In the genomic region with DNA sequence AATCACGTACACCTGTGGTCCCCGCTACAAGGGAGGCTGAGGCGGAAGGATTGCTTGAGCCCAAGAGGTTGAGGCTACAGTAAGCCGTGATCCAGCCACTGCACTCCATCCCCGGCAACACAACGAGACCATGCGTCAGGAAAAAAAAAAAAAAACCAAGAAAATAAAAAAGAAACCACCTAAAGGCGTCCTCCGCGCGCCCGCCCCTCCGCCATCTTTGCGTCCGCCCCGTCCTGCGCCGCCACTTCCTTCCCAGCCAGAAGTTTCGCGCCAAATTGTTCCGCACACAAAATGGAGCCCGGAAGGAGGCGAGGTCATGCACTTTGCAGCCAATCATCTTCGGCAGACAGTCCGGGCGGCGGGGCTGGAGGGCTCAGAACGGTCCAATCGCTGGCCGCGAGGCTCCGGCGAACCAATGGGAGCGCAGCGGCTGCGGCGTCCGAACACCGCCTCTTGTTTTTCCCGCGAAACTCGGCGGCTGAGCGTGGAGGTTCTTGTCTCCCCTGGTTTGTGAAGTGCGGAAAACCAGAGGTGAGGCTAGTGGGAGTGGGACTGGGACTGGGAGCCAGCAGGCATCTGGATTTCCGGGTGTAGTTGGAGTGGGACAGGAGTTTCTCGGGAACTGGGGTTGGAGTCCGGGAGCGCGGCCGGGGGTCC, we compare ENCODE assay signal across 1 cellular context.
A peak's percentile ranks its signal among the peaks of the same experiment; 100 is the strongest.
TF ChIP-seq lines count a peak whose summit lies in the region.

MCM5 (plus strand) TSS at position 463 of the 657 bp plus-strand sequence. CDS start 299 bp downstream, outside the sequence.

TF ChIP-seq in HepG2, 621 proteins besides CTCF, POLR2A, EP300 and RAD21 (continued from another document and continues in another):
- TF ChIP-seq YEATS4 (CRISPR knock-in tag; IDR thresholded peaks at IDR 0.05; ENCODE audit: borderline replicate concordance) (peak; percentile 43; the same call in 1 of the 2 replicates), ZNF614 (CRISPR knock-in tag; IDR thresholded peaks at IDR 0.05; ENCODE audit: borderline replicate concordance) (peak; percentile 59; the same call in 1 of the 2 replicates), ZNF878 (CRISPR knock-in tag; IDR thresholded peaks at IDR 0.05) (peak; percentile 95), MLXIP (CRISPR knock-in tag; IDR thresholded peaks at IDR 0.05; ENCODE audit: borderline replicate concordance) (peak; percentile 58; the same call in 1 of the 2 replicates), ZNF615 (CRISPR knock-in tag; IDR thresholded peaks at IDR 0.05; ENCODE audit: borderline replicate concordance) (no peak), ZFYVE20 (CRISPR knock-in tag; IDR thresholded peaks at IDR 0.05; ENCODE audit: borderline replicate concordance, low read depth) (no peak), IRF2 (CRISPR knock-in tag; IDR thresholded peaks at IDR 0.05) (peak; percentile 54; the same call in 1 of the 2 replicates), ZNF263 (CRISPR knock-in tag; IDR thresholded peaks at IDR 0.05) (no peak), SYNCRIP (IDR thresholded peaks at IDR 0.05; ENCODE audit: insufficient read depth, low read depth, low read length) (no peak), IKZF4 (CRISPR knock-in tag; IDR thresholded peaks at IDR 0.05; ENCODE audit: borderline replicate concordance, low read depth, not compliant biosample characterization) (peak; percentile 80), SP4 (CRISPR knock-in tag; IDR thresholded peaks at IDR 0.05) (peak; percentile 94), NR2F1 (CRISPR knock-in tag; IDR thresholded peaks at IDR 0.05) (no peak), RNF219 (CRISPR knock-in tag; IDR thresholded peaks at IDR 0.05) (no peak), JDP2 (CRISPR knock-in tag; IDR thresholded peaks at IDR 0.05; ENCODE audit: borderline replicate concordance) (no peak), SP5 (CRISPR knock-in tag; IDR thresholded peaks at IDR 0.05; ENCODE audit: borderline replicate concordance, low read depth) (peak; percentile 38; the same call in 1 of the 2 replicates), ELF3 (CRISPR knock-in tag; IDR thresholded peaks at IDR 0.05) (peak; percentile 74), ZNF256 (CRISPR knock-in tag; conservative IDR thresholded peaks at IDR 0.05) (no peak), ZNF350 (CRISPR knock-in tag; IDR thresholded peaks at IDR 0.05; ENCODE audit: borderline replicate concordance, low read depth) (no peak; the same call in 1 of the 2 replicates), ZBTB8A (CRISPR knock-in tag; IDR thresholded peaks at IDR 0.05; ENCODE audit: borderline replicate concordance, low read depth) (no peak), TRIM24 (CRISPR knock-in tag; IDR thresholded peaks at IDR 0.05) (no peak), NFE2L2 (IDR thresholded peaks at IDR 0.05; ENCODE audit: low read length) (no peak), MBD4 (IDR thresholded peaks at IDR 0.05; ENCODE audit: borderline replicate concordance, low read length) (no peak), ZNF44 (CRISPR knock-in tag; IDR thresholded peaks at IDR 0.05) (peak; percentile 32; the same call in 1 of the 2 replicates), SALL2 (CRISPR knock-in tag; IDR thresholded peaks at IDR 0.05) (no peak), FOSL2 (CRISPR knock-in tag; IDR thresholded peaks at IDR 0.05) (0 out of 2 replicates have a peak, but pooled peaks have one; percentile 14), ZMYM3 (CRISPR knock-in tag; IDR thresholded peaks at IDR 0.05) (no peak), ZNF564 (CRISPR knock-in tag; IDR thresholded peaks at IDR 0.05) (peak; percentile 90; the same call in 1 of the 2 replicates), MIER3 (CRISPR knock-in tag; IDR thresholded peaks at IDR 0.05; ENCODE audit: borderline replicate concordance) (peak; percentile 45; the same call in 1 of the 2 replicates), ZBTB20 (CRISPR knock-in tag; IDR thresholded peaks at IDR 0.05; ENCODE audit: borderline replicate concordance, low read depth) (no peak), ZNF713 (CRISPR knock-in tag; IDR thresholded peaks at IDR 0.05) (no peak), MTF2 (CRISPR knock-in tag; IDR thresholded peaks at IDR 0.05; ENCODE audit: borderline replicate concordance) (no peak), XRCC5 (optimal IDR thresholded peaks at IDR 0.05; ENCODE audit: low read length) (peak; percentile 33), ZNF547 (CRISPR knock-in tag; IDR thresholded peaks at IDR 0.05) (peak; percentile 91), ESRRA (CRISPR knock-in tag; IDR thresholded peaks at IDR 0.05; ENCODE audit: low read depth) (no peak), ZNF101 (CRISPR knock-in tag; IDR thresholded peaks at IDR 0.05; ENCODE audit: borderline replicate concordance, low read depth) (no peak), SOX6 (IDR thresholded peaks at IDR 0.05) (no peak), SOX6 (CRISPR knock-in tag; IDR thresholded peaks at IDR 0.05) (peak; percentile 63), FOXK1 (CRISPR knock-in tag; IDR thresholded peaks at IDR 0.05; ENCODE audit: borderline replicate concordance, low read depth) (peak; percentile 52; the same call in 1 of the 2 replicates), ZNF496 (CRISPR knock-in tag; IDR thresholded peaks at IDR 0.05; ENCODE audit: insufficient replicate concordance) (no peak), ZNF580 (CRISPR knock-in tag; IDR thresholded peaks at IDR 0.05; ENCODE audit: borderline replicate concordance, low read depth) (peak; percentile 63; the same call in 1 of the 2 replicates), TMF1 (CRISPR knock-in tag; IDR thresholded peaks at IDR 0.05; ENCODE audit: low read depth) (peak; percentile 83; the same call in 1 of the 2 replicates), BORCS8-MEF2B (CRISPR knock-in tag; IDR thresholded peaks at IDR 0.05) (peak; percentile 95), TCF7 (IDR thresholded peaks at IDR 0.05; ENCODE audit: low read depth) (no peak), FOXA1 (IDR thresholded peaks at IDR 0.05) (no peak), FOXA1 (CRISPR knock-in tag; IDR thresholded peaks at IDR 0.05) (no peak), ZNF780A (CRISPR knock-in tag; IDR thresholded peaks at IDR 0.05) (no peak), PLSCR1 (CRISPR knock-in tag; IDR thresholded peaks at IDR 0.05; ENCODE audit: borderline replicate concordance) (no peak), NCOA1 (CRISPR knock-in tag; IDR thresholded peaks at IDR 0.05) (no peak)
- TF ChIP-seq, protein P1, sequence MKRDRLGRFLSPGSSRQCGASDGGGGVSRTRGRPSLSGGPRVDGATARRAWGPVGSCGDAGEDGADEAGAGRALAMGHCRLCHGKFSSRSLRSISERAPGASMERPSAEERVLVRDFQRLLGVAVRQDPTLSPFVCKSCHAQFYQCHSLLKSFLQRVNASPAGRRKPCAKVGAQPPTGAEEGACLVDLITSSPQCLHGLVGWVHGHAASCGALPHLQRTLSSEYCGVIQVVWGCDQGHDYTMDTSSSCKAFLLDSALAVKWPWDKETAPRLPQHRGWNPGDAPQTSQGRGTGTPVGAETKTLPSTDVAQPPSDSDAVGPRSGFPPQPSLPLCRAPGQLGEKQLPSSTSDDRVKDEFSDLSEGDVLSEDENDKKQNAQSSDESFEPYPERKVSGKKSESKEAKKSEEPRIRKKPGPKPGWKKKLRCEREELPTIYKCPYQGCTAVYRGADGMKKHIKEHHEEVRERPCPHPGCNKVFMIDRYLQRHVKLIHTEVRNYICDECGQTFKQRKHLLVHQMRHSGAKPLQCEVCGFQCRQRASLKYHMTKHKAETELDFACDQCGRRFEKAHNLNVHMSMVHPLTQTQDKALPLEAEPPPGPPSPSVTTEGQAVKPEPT (CRISPR knock-in tag; IDR thresholded peaks at IDR 0.05; ENCODE audit: low read depth): no peak
- TF ChIP-seq, protein P2, sequence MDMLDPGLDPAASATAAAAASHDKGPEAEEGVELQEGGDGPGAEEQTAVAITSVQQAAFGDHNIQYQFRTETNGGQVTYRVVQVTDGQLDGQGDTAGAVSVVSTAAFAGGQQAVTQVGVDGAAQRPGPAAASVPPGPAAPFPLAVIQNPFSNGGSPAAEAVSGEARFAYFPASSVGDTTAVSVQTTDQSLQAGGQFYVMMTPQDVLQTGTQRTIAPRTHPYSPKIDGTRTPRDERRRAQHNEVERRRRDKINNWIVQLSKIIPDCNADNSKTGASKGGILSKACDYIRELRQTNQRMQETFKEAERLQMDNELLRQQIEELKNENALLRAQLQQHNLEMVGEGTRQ (IDR thresholded peaks at IDR 0.05; ENCODE audit: low read depth, low read length): no peak
- TF ChIP-seq, protein P2 (CRISPR knock-in tag; IDR thresholded peaks at IDR 0.05; ENCODE audit: borderline replicate concordance): no peak
- TF ChIP-seq, protein P3, sequence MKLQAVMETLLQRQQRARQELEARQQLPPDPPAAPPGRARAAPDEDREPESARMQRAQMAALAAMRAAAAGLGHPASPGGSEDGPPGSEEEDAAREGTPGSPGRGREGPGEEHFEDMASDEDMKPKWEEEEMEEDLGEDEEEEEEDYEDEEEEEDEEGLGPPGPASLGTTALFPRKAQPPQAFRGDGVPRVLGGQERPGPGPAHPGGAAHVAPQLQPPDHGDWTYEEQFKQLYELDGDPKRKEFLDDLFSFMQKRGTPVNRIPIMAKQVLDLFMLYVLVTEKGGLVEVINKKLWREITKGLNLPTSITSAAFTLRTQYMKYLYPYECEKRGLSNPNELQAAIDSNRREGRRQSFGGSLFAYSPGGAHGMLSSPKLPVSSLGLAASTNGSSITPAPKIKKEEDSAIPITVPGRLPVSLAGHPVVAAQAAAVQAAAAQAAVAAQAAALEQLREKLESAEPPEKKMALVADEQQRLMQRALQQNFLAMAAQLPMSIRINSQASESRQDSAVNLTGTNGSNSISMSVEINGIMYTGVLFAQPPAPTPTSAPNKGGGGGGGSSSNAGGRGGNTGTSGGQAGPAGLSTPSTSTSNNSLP (IDR thresholded peaks at IDR 0.05; ENCODE audit: low read depth, low read length): no peak
- TF ChIP-seq, protein P4, sequence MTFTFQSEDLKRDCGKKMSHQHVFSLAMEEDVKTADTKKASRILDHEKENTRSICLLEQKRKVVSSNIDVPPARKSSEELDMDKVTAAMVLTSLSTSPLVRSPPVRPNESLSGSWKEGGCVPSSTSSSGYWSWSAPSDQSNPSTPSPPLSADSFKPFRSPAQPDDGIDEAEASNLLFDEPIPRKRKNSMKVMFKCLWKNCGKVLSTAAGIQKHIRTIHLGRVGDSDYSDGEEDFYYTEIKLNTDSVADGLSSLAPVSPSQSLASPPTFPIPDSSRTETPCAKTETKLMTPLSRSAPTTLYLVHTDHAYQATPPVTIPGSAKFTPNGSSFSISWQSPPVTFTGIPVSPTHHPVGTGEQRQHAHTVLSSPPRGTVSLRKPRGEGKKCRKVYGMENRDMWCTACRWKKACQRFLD (CRISPR knock-in tag; IDR thresholded peaks at IDR 0.05; ENCODE audit: borderline replicate concordance): peak; percentile 82; the same call in 1 of the 2 replicates
